In genomic region chr9:122218885-122219855, GRCh38 we compare ENCODE assay signal across 10 cellular contexts. TPM values are rescaled to one million over a fixed set of nuclear protein-coding genes. Genes with fewer than 3 reads are reported as not detected.
DNase-seq lines count a peak whose midpoint lies in the region; ATAC-seq and TF ChIP-seq lines count a peak whose summit lies in the region.
"Had no signal": no experiment of that assay in that cellular context is flagged by ENCODE, and none has a peak within 500 bp of the region (broad histone marks: within the 10 kb centered on the region; RNA-seq: fewer than 3 reads in every experiment).

No MANE protein-coding gene starts in this region.

- H3K4me2 ChIP-seq in Loucy (ENCODE audit: low read depth, low read length, poor library complexity, severe bottlenecking), result peak overlapping the region; percentile 34

- no peaks in the 10 kb centered on the region for H4K20me1 ChIP-seq in Loucy (ENCODE audit: insufficient read depth, low read length, poor library complexity, severe bottlenecking)

- peaks cover 99% of the 10 kb centered on the region for H3K27me3 Mint-ChIP-seq in CD4-positive, alpha-beta T cell
- H3K27me3 Mint-ChIP-seq in endothelial cell (ENCODE audit: unreplicated experiment), result peaks cover 34% of the 10 kb centered on the region
- peaks cover 76 to 95% (median 88%) of the 10 kb centered on the region in 5 donors for H3K27me3 Mint-ChIP-seq in naive thymus-derived CD4-positive, alpha-beta T cell

- no peak overlapping the region for H3K9ac ChIP-seq in Loucy (ENCODE audit: low read depth, low read length, poor library complexity, severe bottlenecking)

- peaks cover 28% of the 10 kb centered on the region for H3K4me1 Mint-ChIP-seq in CD4-positive, alpha-beta T cell (ENCODE audit: low read depth)
- H3K4me1 Mint-ChIP-seq in endothelial cell (ENCODE audit: unreplicated experiment), result peaks cover 56% of the 10 kb centered on the region
- peaks cover 18 to 32% (median 24%) of the 10 kb centered on the region in 7 donors for H3K4me1 Mint-ChIP-seq in naive thymus-derived CD4-positive, alpha-beta T cell

- H3K27ac ChIP-seq in CD4-positive, alpha-beta T cell (ENCODE audit: low read depth, low read length), result no peak overlapping the region
- no peak overlapping the region for H3K27ac ChIP-seq in naive thymus-derived CD4-positive, alpha-beta T cell (ENCODE audit: low read depth, low read length)

- ATAC-seq in CD4-positive, alpha-beta T cell (ENCODE audit: poor library complexity), result no peak
- peak; percentile 25 for ATAC-seq in naive thymus-derived CD4-positive, alpha-beta T cell
- ATAC-seq in HG03095 (IDR thresholded peaks at IDR 0.05; ENCODE audit: unreplicated experiment), result no peak

- H3K9me3 Mint-ChIP-seq in CD4-positive, alpha-beta T cell, result no peaks in the 10 kb centered on the region
- H3K9me3 Mint-ChIP-seq in endothelial cell (ENCODE audit: unreplicated experiment), result no peaks in the 10 kb centered on the region
- peaks cover 0 to 5% (median 0%) of the 10 kb centered on the region in 11 donors for H3K9me3 Mint-ChIP-seq in naive thymus-derived CD4-positive, alpha-beta T cell

- H3K27me3 ChIP-seq in CD4-positive, alpha-beta T cell (ENCODE audit: control insufficient read depth, insufficient read depth, low read length), result peaks cover 78% of the 10 kb centered on the region
- no peaks in the 10 kb centered on the region for H3K27me3 ChIP-seq in Loucy (ENCODE audit: insufficient read depth, low read length, poor library complexity, severe bottlenecking)
- H3K27me3 ChIP-seq in naive thymus-derived CD4-positive, alpha-beta T cell (ENCODE audit: control insufficient read depth in 2 of 2, insufficient read depth in 2 of 2, low read length in 2 of 2), result peaks cover 0 to 23% of the 10 kb centered on the region in 2 donors

- no peak overlapping the region for H2AFZ ChIP-seq in Loucy (ENCODE audit: low read length)

- TF ChIP-seq CTCF in CD4-positive, alpha-beta T cell (IDR thresholded peaks at IDR 0.05), result no peak
- TF ChIP-seq CTCF in Loucy (conservative IDR thresholded peaks at IDR 0.05; ENCODE audit: low read length), result no peak
- no peak for TF ChIP-seq CTCF in endothelial cell (IDR thresholded peaks at IDR 0.05; ENCODE audit: unreplicated experiment)

- peak overlapping the region; percentile 32 for H3K4me3 ChIP-seq in Loucy (ENCODE audit: low read length, poor library complexity, severe bottlenecking)
- H3K4me3 ChIP-seq in naive thymus-derived CD4-positive, alpha-beta T cell (ENCODE audit: low read length), result no peak overlapping the region

- no peaks in the 10 kb centered on the region for H3K79me2 ChIP-seq in Loucy (ENCODE audit: insufficient read depth, low read length)

- intact Hi-C loops in CD4-positive, alpha-beta T cell (cut with DNase I, micrococcal nuclease), result no loop called here
- intact Hi-C loops in naive thymus-derived CD4-positive, alpha-beta T cell (cut with micrococcal nuclease), result no loop called here

- H3K36me3 Mint-ChIP-seq in CD4-positive, alpha-beta T cell (ENCODE audit: low read depth), result no peaks in the 10 kb centered on the region
- peaks cover 20% of the 10 kb centered on the region for H3K36me3 Mint-ChIP-seq in endothelial cell (ENCODE audit: low read depth, unreplicated experiment)
- H3K36me3 Mint-ChIP-seq in naive thymus-derived CD4-positive, alpha-beta T cell, result no peaks in the 10 kb centered on the region

- peak overlapping the region; percentile 58 for H3K4me3 Mint-ChIP-seq in CD4-positive, alpha-beta T cell
- H3K4me3 Mint-ChIP-seq in endothelial cell (ENCODE audit: unreplicated experiment), result peak overlapping the region; percentile 80
- peak overlapping the region; percentile 36 to 80 (median 74) for H3K4me3 Mint-ChIP-seq in naive thymus-derived CD4-positive, alpha-beta T cell

- H3K4me1 ChIP-seq in Loucy (ENCODE audit: insufficient read depth, low read length, poor library complexity, severe bottlenecking), result peaks cover 14% of the 10 kb centered on the region
- peaks cover 0 to 11% of the 10 kb centered on the region in 2 donors for H3K4me1 ChIP-seq in naive thymus-derived CD4-positive, alpha-beta T cell (ENCODE audit: control insufficient read depth in 2 of 2, insufficient read depth in 2 of 2, low read length in 2 of 2)

- no peaks in the 10 kb centered on the region for H3K36me3 ChIP-seq in Loucy (ENCODE audit: insufficient read depth, low read length)
- no peaks in the 10 kb centered on the region for H3K36me3 ChIP-seq in naive thymus-derived CD4-positive, alpha-beta T cell (ENCODE audit: control insufficient read depth in 2 of 3, insufficient read depth in 3 of 3, low read length in 3 of 3)

- H3F3A ChIP-seq in Loucy (ENCODE audit: low read depth), result no peaks in the 10 kb centered on the region

- no peaks in the 10 kb centered on the region for H3K9me2 ChIP-seq in Loucy (replicated peaks; ENCODE audit: low read depth, low read length)

- CTCF ChIA-PET in CD4-positive, alpha-beta T cell (lab: Charles Lee), result no interaction called here
- CTCF ChIA-PET in naive thymus-derived CD4-positive, alpha-beta T cell (lab: Charles Lee), result no interaction called here

- DNase-seq in CD4-positive, alpha-beta T cell, result peak in 1 of 10 experiments; percentile 30
- peak; percentile 46 for DNase-seq in endothelial cell (ENCODE audit: low spot score)
- peak in 1 of 9 donors; percentile 26 for DNase-seq in naive thymus-derived CD4-positive, alpha-beta T cell
- no peak for DNase-seq in germinal center (ENCODE audit: low spot score)
- no peak for DNase-seq in ureter (ENCODE audit: low spot score)
- no peak for DNase-seq in inferior parietal cortex (ENCODE audit: extremely low spot score)
- DNase-seq: NCI-H446 had no signal

- POLR2A ChIA-PET in CD4-positive, alpha-beta T cell (lab: Charles Lee), result no interaction called here
- POLR2A ChIA-PET in naive thymus-derived CD4-positive, alpha-beta T cell (lab: Charles Lee), result no interaction called here

- no peak overlapping the region for H3K27ac Mint-ChIP-seq in CD4-positive, alpha-beta T cell
- H3K27ac Mint-ChIP-seq in endothelial cell (ENCODE audit: unreplicated experiment), result no peak overlapping the region
- no peak overlapping the region for H3K27ac Mint-ChIP-seq in naive thymus-derived CD4-positive, alpha-beta T cell

- no peaks in the 10 kb centered on the region for H3K9me3 ChIP-seq in CD4-positive, alpha-beta T cell (ENCODE audit: control insufficient read depth, low read length)
- H3K9me3 ChIP-seq in Loucy (ENCODE audit: insufficient read depth, low read depth, low read length), result no peaks in the 10 kb centered on the region
- no peaks in the 10 kb centered on the region for H3K9me3 ChIP-seq in naive thymus-derived CD4-positive, alpha-beta T cell (ENCODE audit: control insufficient read depth in 2 of 3, low read length in 3 of 3)

RNA-seq across cellular contexts. Expression of gene LHX6, which starts 9.6 kb away (rescaled TPM):
- not detected for total RNA-seq in CD4-positive, alpha-beta T cell
- 6.0 TPM for total RNA-seq in endothelial cell (ENCODE audit: unreplicated experiment)
- total RNA-seq in naive thymus-derived CD4-positive, alpha-beta T cell, result not detected
- not detected for polyA plus RNA-seq in naive thymus-derived CD4-positive, alpha-beta T cell
- 5.7 TPM for total RNA-seq in ureter

RNA-seq across cellular contexts. Expression of gene RBM18, which starts 45.5 kb away (rescaled TPM):
- total RNA-seq in CD4-positive, alpha-beta T cell, result 10 to 100 TPM; 25.9 to 27.0 TPM
- total RNA-seq in endothelial cell (ENCODE audit: unreplicated experiment) (22.2 TPM), ureter (25.0 TPM)
- total RNA-seq in naive thymus-derived CD4-positive, alpha-beta T cell, result 10 to 100 TPM; 14.2 to 22.9 (median 15.8) TPM
- 10 to 100 TPM; 18.2 to 26.3 TPM for polyA plus RNA-seq in naive thymus-derived CD4-positive, alpha-beta T cell

RNA-seq across cellular contexts. Expression of gene MRRF, which starts 45.5 kb away (rescaled TPM):
- total RNA-seq in CD4-positive, alpha-beta T cell, result 10 to 100 TPM; 18.4 to 18.7 TPM
- total RNA-seq in endothelial cell (ENCODE audit: unreplicated experiment) (40.3 TPM), ureter (61.5 TPM)
- total RNA-seq in naive thymus-derived CD4-positive, alpha-beta T cell, result 10 to 100 TPM; 28.1 to 35.8 (median 33.3) TPM
- polyA plus RNA-seq in naive thymus-derived CD4-positive, alpha-beta T cell, result 10 to 100 TPM; 18.6 to 24.3 TPM

RNA-seq across cellular contexts. Expression of gene MORN5, which starts 59.5 kb away (rescaled TPM):
- not detected for total RNA-seq in CD4-positive, alpha-beta T cell
- total RNA-seq in endothelial cell (ENCODE audit: unreplicated experiment) (0.64 TPM), ureter (1.4 TPM)
- not detected for total RNA-seq in naive thymus-derived CD4-positive, alpha-beta T cell
- polyA plus RNA-seq in naive thymus-derived CD4-positive, alpha-beta T cell, result not detected
- total RNA-seq: kidney epithelial cell had no signal

RNA-seq across cellular contexts. Expression of gene NDUFA8, which starts 59.6 kb away (rescaled TPM):
- total RNA-seq in CD4-positive, alpha-beta T cell, result 1 to 10 TPM; 4.5 to 5.0 TPM
- total RNA-seq in endothelial cell (ENCODE audit: unreplicated experiment) (45.2 TPM), ureter (38.1 TPM)
- 10 to 100 TPM in 4 of 5 experiments, 1 to 10 TPM in 1; 6.7 to 35.0 (median 15.6) TPM for total RNA-seq in naive thymus-derived CD4-positive, alpha-beta T cell
- 10 to 100 TPM; 82.1 to 93.6 TPM for polyA plus RNA-seq in naive thymus-derived CD4-positive, alpha-beta T cell
